ENCODE assay signal across 17 cellular contexts in genomic region chr1:223271085-223271781, GRCh38.
DNase-seq lines count a peak whose midpoint lies in the region; TF ChIP-seq lines count a peak whose summit lies in the region.
"Had no signal": no experiment of that assay in that cellular context is flagged by ENCODE, and none has a peak within 500 bp of the region (broad histone marks: within the 10 kb centered on the region; RNA-seq: fewer than 3 reads in every experiment).

No MANE protein-coding gene starts in this region.

- H3K27ac ChIP-seq in liver (ENCODE audit: low read depth in 1 of 2, low read length in 2 of 2): peak overlapping the region; percentile 36 to 74
- H3K27ac ChIP-seq in transverse colon: no peak overlapping the region
- H3K27ac ChIP-seq: 22Rv1, BLaER1 had no signal

- TF ChIP-seq RAD21 in liver (IDR thresholded peaks at IDR 0.05): peak in 1 of 2 donors; percentile 65

- H3K9me3 ChIP-seq in liver (ENCODE audit: control insufficient read depth in 4 of 4, low read length in 3 of 4) (no peaks in the 10 kb centered on the region), transverse colon (no peaks in the 10 kb centered on the region)
- H3K9me3 ChIP-seq: BLaER1 had no signal

- H3K4me1 ChIP-seq in liver (ENCODE audit: control insufficient read depth in 4 of 4, insufficient read depth in 4 of 4, low read length in 3 of 4): peaks cover 5 to 30% (median 8%) of the 10 kb centered on the region in 4 donors
- H3K4me1 ChIP-seq in transverse colon: peaks cover 0 to 6% (median 2%) of the 10 kb centered on the region in 4 donors
- H3K4me1 ChIP-seq: BLaER1 had no signal

- no peak for TF ChIP-seq POLR2A in transverse colon (IDR thresholded peaks at IDR 0.05)

- in situ Hi-C loops in transverse colon (cut with MboI; ENCODE audit: low pct_ligation_motif_present in 1 of 4, low pct_unique_long_range_greater_than_20kb in 1 of 4, low sequenced_read_pairs in 3 of 4): no loop called here

- H3K36me3 ChIP-seq in liver (ENCODE audit: control insufficient read depth in 4 of 4, insufficient read depth in 3 of 4, low read depth in 1 of 4, low read length in 3 of 4) (no peaks in the 10 kb centered on the region), transverse colon (no peaks in the 10 kb centered on the region)
- H3K36me3 ChIP-seq: BLaER1 had no signal

- 56% methylated on average over 5 of the region's 5 CpGs for WGBS in liver
- 59 to 63% methylated on average over 3 to 5 of the region's 5 CpGs for WGBS in transverse colon (ENCODE audit: low coverage in 1 of 2), 2 donors

- no peak overlapping the region for H3K9ac ChIP-seq in liver (ENCODE audit: low read depth in 1 of 2, low read length in 2 of 2)
- H3K9ac ChIP-seq: BLaER1 had no signal

- intact Hi-C loops in transverse colon (cut with DNase I; ENCODE audit: low total_unique reads): no loop called here

- no peak for TF ChIP-seq EP300 in transverse colon (IDR thresholded peaks at IDR 0.05; ENCODE audit: low read depth)

- H3K27me3 ChIP-seq in liver (ENCODE audit: control insufficient read depth in 4 of 4, insufficient read depth in 4 of 4, low read length in 3 of 4) (no peaks in the 10 kb centered on the region), transverse colon (no peaks in the 10 kb centered on the region)
- H3K27me3 ChIP-seq: BLaER1 had no signal

- no peak overlapping the region for H3K4me3 ChIP-seq in liver (ENCODE audit: low read depth in 1 of 3, low read length in 3 of 3)
- H3K4me3 ChIP-seq in transverse colon: no peak overlapping the region
- H3K4me3 ChIP-seq: BLaER1, GM23338 had no signal

- DNase-seq in DMS53 (lab: John Stamatoyannopoulos, UW): peak; percentile 7
- no peak for DNase-seq in DMS53 treated with DMSO at 0.1 percent for 48 hours (lab: John Stamatoyannopoulos, UW; ENCODE audit: unreplicated experiment)
- DNase-seq in kidney tubule cell (ENCODE audit: low spot score): peak; percentile 11
- peak; percentile 45 for DNase-seq in transverse colon
- no peak for DNase-seq in ureter (ENCODE audit: low spot score)
- DNase-seq in GDM1 (lab: John Stamatoyannopoulos, UW): no peak
- DNase-seq in D341Med (ENCODE audit: low spot score): no peak
- DNase-seq: CD4-positive, alpha-beta memory T cell; DND-41; EL; HCEC 1CT; HFFc6; KBM-7 had no signal

- TF ChIP-seq CTCF in liver (IDR thresholded peaks at IDR 0.05; ENCODE audit: low read depth, low read length, missing input control) (no peak), transverse colon (IDR thresholded peaks at IDR 0.05) (no peak)

TF ChIP-seq in liver, 16 proteins besides CTCF, POLR2A, EP300 and RAD21:
- TF ChIP-seq MAX (IDR thresholded peaks at IDR 0.05): peak; percentile 29
- TF ChIP-seq NR2F2 (IDR thresholded peaks at IDR 0.05): no peak
- peak; percentile 43 for TF ChIP-seq YY1 (IDR thresholded peaks at IDR 0.05)
- TF ChIP-seq GABPA (IDR thresholded peaks at IDR 0.05 in 1 of 2, conservative IDR thresholded peaks at IDR 0.05 in 1 of 2): no peak
- peak; percentile 53 to 76 for TF ChIP-seq RXRA (IDR thresholded peaks at IDR 0.05)
- peak; percentile 38 to 64 for TF ChIP-seq JUND (IDR thresholded peaks at IDR 0.05)
- TF ChIP-seq SP1 (IDR thresholded peaks at IDR 0.05): peak; percentile 85
- peak in 1 of 2 donors; percentile 38 for TF ChIP-seq EGR1 (IDR thresholded peaks at IDR 0.05; ENCODE audit: low read depth in 2 of 2)
- peak; percentile 72 to 73 for TF ChIP-seq HNF4A (conservative IDR thresholded peaks at IDR 0.05)
- TF ChIP-seq, protein P1, sequence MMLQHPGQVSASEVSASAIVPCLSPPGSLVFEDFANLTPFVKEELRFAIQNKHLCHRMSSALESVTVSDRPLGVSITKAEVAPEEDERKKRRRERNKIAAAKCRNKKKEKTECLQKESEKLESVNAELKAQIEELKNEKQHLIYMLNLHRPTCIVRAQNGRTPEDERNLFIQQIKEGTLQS (IDR thresholded peaks at IDR 0.05): peak; percentile 47

Comparison
In these comparisons a context has a peak if more than half of its experiments do, and no peak if none do; other contexts are left out.
1. DNase-seq: peak in DMS53 (single experiment), kidney tubule cell (single experiment) and transverse colon (single experiment); none in DMS53 treated with DMSO at 0.1 percent for 48 hours (single experiment), ureter (single experiment), GDM1 (single experiment) and D341Med (single experiment).
2. H3K27ac ChIP-seq: peak in liver (2 of 2); none in transverse colon (0 of 4).